Comparison of ENCODE assay signal across 16 cellular contexts in genomic region chr3:172624999-172625398, GRCh38.
DNase-seq lines count a peak whose midpoint lies in the region; ATAC-seq, FAIRE-seq and TF ChIP-seq lines count a peak whose summit lies in the region.
"Had no signal": no experiment of that assay in that cellular context is flagged by ENCODE, and none has a peak within 500 bp of the region (broad histone marks: within the 10 kb centered on the region; RNA-seq: fewer than 3 reads in every experiment).

No MANE protein-coding gene starts in this region.

- ATAC-seq in left lobe of liver: peak; percentile 39
- ATAC-seq: CD8-positive, alpha-beta T cell had no signal

- H3K27me3 ChIP-seq in SJCRH30 (no peaks in the 10 kb centered on the region), small intestine (ENCODE audit: control insufficient read depth in 2 of 2, insufficient read depth in 2 of 2, low read length in 2 of 2) (no peaks in the 10 kb centered on the region)
- H3K27me3 ChIP-seq: BE2C had no signal

- peaks cover 3 to 6% of the 10 kb centered on the region in 2 donors for H3K36me3 Mint-ChIP-seq in CD14-positive monocyte
- H3K36me3 Mint-ChIP-seq in activated CD4-positive, alpha-beta memory T cell treated with anti-CD3 and anti-CD28 coated beads for 36 hours: no peaks in the 10 kb centered on the region

- TF ChIP-seq RAD21 in Ishikawa (IDR thresholded peaks at IDR 0.05; ENCODE audit: low read depth): no peak

- H3K27ac Mint-ChIP-seq in CD14-positive monocyte: peak overlapping the region in 6 of 7 donors; percentile 0 to 55 (median 28)
- H3K27ac Mint-ChIP-seq in activated CD4-positive, alpha-beta memory T cell treated with anti-CD3 and anti-CD28 coated beads for 36 hours: no peak overlapping the region
- H3K27ac Mint-ChIP-seq: CD8-positive, alpha-beta T cell had no signal

- peaks cover 31% of the 10 kb centered on the region for H3K4me1 Mint-ChIP-seq in CD14-positive monocyte
- H3K4me1 Mint-ChIP-seq in activated CD4-positive, alpha-beta memory T cell treated with anti-CD3 and anti-CD28 coated beads for 36 hours (ENCODE audit: low read depth): peaks cover 9% of the 10 kb centered on the region
- H3K4me1 Mint-ChIP-seq: IgD-negative memory B cell had no signal

- H3K4me3 ChIP-seq in SJCRH30 (no peak overlapping the region), small intestine (ENCODE audit: low read depth in 1 of 2, low read length in 2 of 2) (no peak overlapping the region)
- H3K4me3 ChIP-seq: SK-N-MC had no signal

- no peak overlapping the region for H3K27ac ChIP-seq in SJCRH30
- no peak overlapping the region for H3K27ac ChIP-seq in small intestine (ENCODE audit: low read depth in 1 of 2, low read length in 1 of 2)
- H3K27ac ChIP-seq: SK-N-MC had no signal

- CTCF ChIA-PET in activated CD4-positive, alpha-beta memory T cell treated with anti-CD3 and anti-CD28 coated beads for 36 hours (lab: Charles Lee): interaction anchor here (1.1 to 2.3 kb wide), 4 partner anchors 104 to 293 kb away, joined by 3 to 10 read pairs (median 4); no protein-coding TSS in a partner anchor

- WGBS in small intestine, 3 donors: 70 to 87% (median 84%) methylated on average over 9 of the region's 9 CpGs

- POLR2A ChIA-PET in activated CD4-positive, alpha-beta memory T cell treated with anti-CD3 and anti-CD28 coated beads for 36 hours (lab: Charles Lee): no interaction called here

- no peak for TF ChIP-seq CTCF in CD14-positive monocyte (IDR thresholded peaks at IDR 0.05)

- no peak overlapping the region for H3K4me3 Mint-ChIP-seq in CD14-positive monocyte
- H3K4me3 Mint-ChIP-seq in activated CD4-positive, alpha-beta memory T cell treated with anti-CD3 and anti-CD28 coated beads for 36 hours: no peak overlapping the region
- H3K4me3 Mint-ChIP-seq: CD8-positive, alpha-beta T cell; IgD-negative memory B cell had no signal

- H3K9me3 ChIP-seq in SJCRH30 (replicated peaks) (no peaks in the 10 kb centered on the region), small intestine (ENCODE audit: control insufficient read depth, low read depth) (no peaks in the 10 kb centered on the region)
- H3K9me3 ChIP-seq: BE2C had no signal

- FAIRE-seq in small intestine (lab: Jason Lieb, UNC): no peak

- intact Hi-C loops in CD14-positive monocyte (cut with micrococcal nuclease): no loop called here
- intact Hi-C loops in activated CD4-positive, alpha-beta memory T cell treated with anti-CD3 and anti-CD28 coated beads for 36 hours (cut with micrococcal nuclease): no loop called here

- peaks cover 0 to 8% (median 0%) of the 10 kb centered on the region in 3 donors for H3K27me3 Mint-ChIP-seq in CD14-positive monocyte (ENCODE audit: low read depth in 3 of 3)
- H3K27me3 Mint-ChIP-seq in activated CD4-positive, alpha-beta memory T cell treated with anti-CD3 and anti-CD28 coated beads for 36 hours: no peaks in the 10 kb centered on the region
- H3K27me3 Mint-ChIP-seq: IgD-negative memory B cell had no signal

- H3K4me1 ChIP-seq in SJCRH30 (no peaks in the 10 kb centered on the region), small intestine (ENCODE audit: control insufficient read depth in 2 of 2, insufficient read depth in 1 of 2, low read depth in 1 of 2, low read length in 1 of 2) (peaks cover 0 to 3% of the 10 kb centered on the region in 2 donors)
- H3K4me1 ChIP-seq: BE2C had no signal

- H3K36me3 ChIP-seq in SJCRH30 (no peaks in the 10 kb centered on the region), small intestine (ENCODE audit: control insufficient read depth in 2 of 2, insufficient read depth in 2 of 2, low read length in 2 of 2) (no peaks in the 10 kb centered on the region)
- H3K36me3 ChIP-seq: BE2C had no signal

- H3K9me3 Mint-ChIP-seq in CD14-positive monocyte: no peaks in the 10 kb centered on the region
- H3K9me3 Mint-ChIP-seq in activated CD4-positive, alpha-beta memory T cell treated with anti-CD3 and anti-CD28 coated beads for 36 hours: no peaks in the 10 kb centered on the region
- H3K9me3 Mint-ChIP-seq: CD8-positive, alpha-beta T cell; IgD-negative memory B cell had no signal

- DNase-seq in CD14-positive monocyte (ENCODE audit: low spot score) (no peak), SJCRH30 (peak; percentile 34 to 40), left lobe of liver (ENCODE audit: low spot score) (no peak), OCI-M2 (lab: John Stamatoyannopoulos, UW; ENCODE audit: unreplicated experiment) (no peak), retina (no peak), small intestine (no peak)
- no peak for DNase-seq in activated CD4-positive, alpha-beta memory T cell treated with anti-CD3 and anti-CD28 coated beads for 36 hours
- DNase-seq: BE2C; CD8-positive, alpha-beta T cell; H7; NCI-H1105; NCI-H187; T-helper 1 cell had no signal

- no peak for TF ChIP-seq EP300 in Ishikawa (IDR thresholded peaks at IDR 0.05; ENCODE audit: borderline replicate concordance)

TF ChIP-seq in Ishikawa, 13 proteins besides CTCF, POLR2A, EP300 and RAD21:
- TF ChIP-seq YY1 (IDR thresholded peaks at IDR 0.05; ENCODE audit: low read depth): no peak
- TF ChIP-seq CEBPB (IDR thresholded peaks at IDR 0.05): 0 out of 2 replicates have a peak, but pooled peaks have one; percentile 28

Comparison
In these comparisons a context has a peak if more than half of its experiments do, and no peak if none do; other contexts are left out.
1. DNase-seq: peak in SJCRH30 (2 of 2); none in CD14-positive monocyte (single experiment), left lobe of liver (single experiment), OCI-M2 (single experiment), retina (single experiment), activated CD4-positive, alpha-beta memory T cell treated with anti-CD3 and anti-CD28 coated beads for 36 hours (single experiment) and small intestine (single experiment).